ENCODE assay signal across 1 cellular context in genomic region chr1:42385283-42385682, GRCh38.
TF ChIP-seq lines count a peak whose summit lies in the region.

No MANE protein-coding gene starts in this region.

TF ChIP-seq in neural cell, 6 proteins besides CTCF, POLR2A, EP300 and RAD21 (continued from another document):
- no peak for TF ChIP-seq REST (IDR thresholded peaks at IDR 0.05; ENCODE audit: borderline replicate concordance)
- TF ChIP-seq MXI1 (conservative IDR thresholded peaks at IDR 0.05; ENCODE audit: poor library complexity, severe bottlenecking): no peak
